Comparison of ENCODE assay signal across 21 cellular contexts in the genomic region with DNA sequence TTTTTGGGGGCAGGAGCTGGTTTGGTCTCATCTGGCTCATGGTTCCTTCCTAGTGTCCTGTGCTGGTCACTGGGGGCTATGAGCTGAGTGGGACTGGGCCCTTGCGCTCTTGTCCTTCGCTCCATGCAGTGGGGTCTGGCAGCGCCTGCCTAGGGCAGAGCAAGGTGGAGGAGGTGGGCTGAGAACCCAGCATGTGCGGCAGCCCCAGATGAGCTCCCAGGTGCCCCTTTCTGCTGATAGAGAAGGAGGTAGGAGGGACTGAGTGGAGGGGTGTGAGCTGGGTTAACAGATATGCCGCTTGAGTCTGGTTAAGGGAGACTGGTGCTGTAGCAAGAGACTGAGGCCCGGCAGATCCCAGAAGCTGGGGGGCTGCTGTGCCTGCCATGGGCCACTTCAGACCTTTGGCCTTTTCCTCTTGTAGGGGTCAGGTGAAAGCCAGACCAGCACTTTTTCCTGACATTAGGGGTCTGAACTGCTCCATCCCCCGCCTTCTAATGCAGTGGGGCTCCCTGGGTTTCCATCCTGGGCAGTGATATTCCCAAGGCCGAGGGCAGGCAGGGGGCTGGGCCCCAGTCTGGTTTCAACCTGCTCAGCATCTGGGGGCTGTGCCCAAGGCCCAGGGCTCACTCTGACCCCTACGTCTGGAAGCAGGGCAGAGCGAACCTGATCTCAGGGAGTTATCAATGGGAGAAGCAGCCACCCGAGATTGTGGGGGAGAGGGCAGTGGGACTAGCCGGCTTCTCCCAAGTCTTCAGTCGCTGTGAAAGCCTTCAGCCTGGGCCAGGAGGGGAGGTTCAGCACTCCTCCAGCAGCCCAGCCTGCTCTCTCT.
"Had no signal": no experiment of that assay in that cellular context is flagged by ENCODE, and none has a peak within 500 bp of the region (broad histone marks: within the 10 kb centered on the region; RNA-seq: fewer than 3 reads in every experiment).

No MANE protein-coding gene starts in this region.

- H3K4me1 Mint-ChIP-seq: endodermal cell had no signal

- H3K9me3 Mint-ChIP-seq: activated CD8-positive, alpha-beta T cell treated with anti-CD3 and anti-CD28 coated beads for 36 hours; activated naive CD4-positive, alpha-beta T cell treated with anti-CD3 and anti-CD28 coated beads, Interleukin-2, amount 50 U/mL, for 72 hours; activated T-cell treated with anti-CD3 and anti-CD28 coated beads, Interleukin-2, amount 50 U/mL, for 72 hours; endodermal cell; naive thymus-derived CD4-positive, alpha-beta T cell; T-helper 2 cell treated with Interferon-gamma antibody and Interleukin-4, amounts not matched to agents 5 μg/mL and 100 μg/mL, for 36 hours had no signal

- H3K9me3 ChIP-seq: pancreas, sigmoid colon, SK-N-SH, tibial artery, uterus had no signal

- H3K27ac ChIP-seq: cardiac muscle cell, dorsolateral prefrontal cortex, epithelial cell of prostate, foreskin keratinocyte, pancreas, sigmoid colon, tibial artery, uterus had no signal

- H3K27ac Mint-ChIP-seq: activated CD8-positive, alpha-beta T cell treated with anti-CD3 and anti-CD28 coated beads for 36 hours; activated naive CD4-positive, alpha-beta T cell treated with anti-CD3 and anti-CD28 coated beads, Interleukin-2, amount 50 U/mL, for 72 hours; activated T-cell treated with anti-CD3 and anti-CD28 coated beads, Interleukin-2, amount 50 U/mL, for 72 hours; endodermal cell; naive thymus-derived CD4-positive, alpha-beta T cell; T-helper 2 cell treated with Interferon-gamma antibody and Interleukin-4, amounts not matched to agents 5 μg/mL and 100 μg/mL, for 36 hours had no signal

- H3K27me3 ChIP-seq: pancreas, uterus had no signal

- DNase-seq: activated CD8-positive, alpha-beta memory T cell treated with anti-CD3 and anti-CD28 coated beads, Interleukin-2, amount 50 U/mL, for 4 hours; activated CD8-positive, alpha-beta T cell treated with anti-CD3 and anti-CD28 coated beads for 36 hours; activated gamma-delta T cell treated with Interleukin-2 at 50 U/mL for 16 hours; activated T-cell treated with anti-CD3 and anti-CD28 coated beads, Interleukin-2, amount 50 U/mL, for 72 hours; dorsolateral prefrontal cortex; endodermal cell; foreskin keratinocyte; left ventricle myocardium superior; mesenchymal stem cell; pancreas; sigmoid colon; SK-N-SH; stimulated activated naive CD4-positive, alpha-beta T cell; substantia nigra; tibial artery; uterus had no signal

- H3K4me3 ChIP-seq: cardiac muscle cell, dorsolateral prefrontal cortex, pancreas, sigmoid colon, tibial artery, uterus had no signal

- H3K4me3 Mint-ChIP-seq: activated CD8-positive, alpha-beta T cell treated with anti-CD3 and anti-CD28 coated beads for 36 hours; activated T-cell treated with anti-CD3 and anti-CD28 coated beads, Interleukin-2, amount 50 U/mL, for 72 hours; endodermal cell; naive thymus-derived CD4-positive, alpha-beta T cell; T-helper 2 cell treated with Interferon-gamma antibody and Interleukin-4, amounts not matched to agents 5 μg/mL and 100 μg/mL, for 36 hours had no signal

- H3K36me3 Mint-ChIP-seq: activated naive CD4-positive, alpha-beta T cell treated with anti-CD3 and anti-CD28 coated beads, Interleukin-2, amount 50 U/mL, for 72 hours; naive thymus-derived CD4-positive, alpha-beta T cell had no signal

- H3K36me3 ChIP-seq: cardiac muscle cell, pancreas, sigmoid colon, tibial artery, uterus had no signal

- H3K4me1 ChIP-seq: foreskin keratinocyte, sigmoid colon, uterus had no signal

- ATAC-seq: activated CD8-positive, alpha-beta T cell treated with anti-CD3 and anti-CD28 coated beads for 36 hours; activated naive CD4-positive, alpha-beta T cell treated with anti-CD3 and anti-CD28 coated beads, Interleukin-2, amount 50 U/mL, for 72 hours; activated T-cell treated with anti-CD3 and anti-CD28 coated beads, Interleukin-2, amount 50 U/mL, for 72 hours; foreskin keratinocyte; left ventricle myocardium superior; naive thymus-derived CD4-positive, alpha-beta T cell; pancreas had no signal
